ENCODE assay signal across 1 cellular context in the genomic region with DNA sequence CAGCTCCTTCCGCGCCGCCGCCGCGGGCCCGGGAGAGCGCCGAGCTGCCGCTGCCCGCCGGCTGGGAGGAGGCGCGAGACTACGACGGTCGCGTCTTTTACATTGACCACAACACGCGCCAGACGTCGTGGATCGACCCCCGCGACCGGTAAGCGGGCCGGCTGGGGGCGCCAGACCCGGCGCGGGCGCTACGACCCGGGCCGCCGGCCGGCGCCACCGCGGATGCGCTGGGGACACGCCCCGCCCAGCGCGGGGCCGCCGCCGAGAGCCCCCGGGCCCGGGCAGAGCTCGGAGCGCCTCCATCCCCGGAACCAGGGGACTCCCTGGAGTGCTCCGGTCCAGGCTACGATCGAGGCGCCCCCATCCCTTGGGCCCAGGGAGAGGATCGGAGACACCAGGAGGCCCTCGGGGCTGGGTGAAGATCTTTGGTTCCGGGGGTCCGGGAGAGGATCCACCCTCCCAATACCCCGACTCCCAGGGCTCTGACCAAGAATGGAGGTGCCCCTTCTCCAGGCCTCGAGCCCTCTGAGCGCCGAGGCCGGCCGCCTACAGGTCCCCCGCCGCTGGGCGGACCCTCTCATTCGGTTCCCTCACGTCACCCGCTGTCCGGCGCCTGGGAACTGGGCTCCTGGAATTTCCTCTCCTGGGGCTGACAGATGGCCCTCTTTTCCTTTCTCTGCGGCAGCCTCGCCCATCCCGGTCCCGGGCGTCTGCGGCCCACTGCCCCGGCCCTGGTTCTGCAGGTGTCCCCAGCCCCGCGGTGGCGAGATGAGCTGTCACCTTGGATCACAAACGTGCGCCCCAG.
TF ChIP-seq lines count a peak whose summit lies in the region.

No MANE protein-coding gene starts in this region.

TF ChIP-seq in SK-N-SH, 30 proteins besides CTCF, POLR2A, EP300 and RAD21 (continued from another document):
- TF ChIP-seq SIN3A (IDR thresholded peaks at IDR 0.05; ENCODE audit: borderline replicate concordance, low read depth, low read length) (no peak), NRF1 (IDR thresholded peaks at IDR 0.05; ENCODE audit: low read depth, low read length) (no peak), EZH2phosphoT487 (IDR thresholded peaks at IDR 0.05; ENCODE audit: borderline replicate concordance, low read depth) (no peak), MEF2A (IDR thresholded peaks at IDR 0.05; ENCODE audit: borderline replicate concordance, low read depth) (no peak), MXI1 (IDR thresholded peaks at IDR 0.05; ENCODE audit: low read depth, low read length) (no peak), TCF12 (IDR thresholded peaks at IDR 0.05) (no peak), SMC3 (IDR thresholded peaks at IDR 0.05; ENCODE audit: low read depth, low read length) (no peak), GATA2 (CRISPR knock-in tag; IDR thresholded peaks at IDR 0.05) (no peak), YY1 (IDR thresholded peaks at IDR 0.05; ENCODE audit: low read depth) (no peak), GABPA (IDR thresholded peaks at IDR 0.05; ENCODE audit: low read depth) (no peak)
- TF ChIP-seq, protein P1, sequence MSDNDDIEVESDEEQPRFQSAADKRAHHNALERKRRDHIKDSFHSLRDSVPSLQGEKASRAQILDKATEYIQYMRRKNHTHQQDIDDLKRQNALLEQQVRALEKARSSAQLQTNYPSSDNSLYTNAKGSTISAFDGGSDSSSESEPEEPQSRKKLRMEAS (IDR thresholded peaks at IDR 0.05; ENCODE audit: low read depth), result no peak
